In the genomic region with DNA sequence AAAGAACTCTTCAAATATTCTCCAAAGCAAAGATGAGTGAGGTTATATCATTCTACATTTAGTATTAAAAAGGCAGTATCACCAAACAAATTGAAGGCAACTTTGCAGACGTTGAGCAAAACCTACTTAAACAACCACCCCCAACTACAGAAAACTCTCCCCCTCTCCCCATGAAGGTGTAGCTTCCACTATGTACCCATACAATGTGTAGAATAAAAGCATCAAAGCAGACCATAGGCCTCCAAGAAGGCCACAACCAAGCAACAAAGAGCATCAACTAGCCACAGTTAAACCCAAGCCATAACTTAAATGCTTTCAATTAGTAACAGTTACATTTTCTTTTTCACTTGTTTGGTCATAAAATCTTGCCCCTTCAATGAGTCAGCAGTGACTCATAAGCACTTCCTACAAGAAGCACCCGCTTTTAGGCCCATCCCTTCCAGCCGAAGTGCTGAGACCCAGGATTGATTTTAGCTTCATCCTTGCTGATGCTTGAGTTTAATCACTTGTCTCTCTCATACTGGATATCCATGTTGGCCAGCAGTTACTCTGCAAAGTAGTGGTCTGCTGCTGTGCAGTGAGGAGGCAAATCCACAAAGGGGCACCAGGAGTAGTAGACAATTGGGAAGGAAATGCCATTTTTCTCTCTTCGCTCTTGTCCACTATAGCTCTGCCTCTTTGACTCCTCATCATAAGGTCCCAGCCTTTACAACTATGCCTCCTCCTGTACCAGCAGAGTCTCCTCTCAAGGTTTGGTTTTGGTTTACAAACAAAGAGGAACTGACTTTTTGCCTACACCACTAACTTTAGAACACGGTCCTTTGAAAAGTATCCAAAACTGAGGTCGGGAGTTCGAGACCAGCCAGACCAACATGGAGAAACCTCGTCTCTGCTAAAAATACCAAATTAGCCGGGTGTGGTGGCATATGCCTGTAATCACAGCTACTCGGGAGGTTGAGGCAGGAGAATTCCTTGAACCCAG, we compare ENCODE assay signal across 9 cellular contexts. TPM values are rescaled to one million over a fixed set of nuclear protein-coding genes. Genes with fewer than 3 reads are reported as not detected.
DNase-seq lines count a peak whose midpoint lies in the region; ATAC-seq and TF ChIP-seq lines count a peak whose summit lies in the region.
"Had no signal": no experiment of that assay in that cellular context is flagged by ENCODE, and none has a peak within 500 bp of the region (broad histone marks: within the 10 kb centered on the region; RNA-seq: fewer than 3 reads in every experiment).

No MANE protein-coding gene starts in this region.

- no peak for TF ChIP-seq CTCF in omental fat pad (IDR thresholded peaks at IDR 0.05)
- no peak for TF ChIP-seq CTCF in glutamatergic neuron (IDR thresholded peaks at IDR 0.05; ENCODE audit: partially characterized antibody, unreplicated experiment)

- no peaks in the 10 kb centered on the region for H3K36me3 Mint-ChIP-seq in glutamatergic neuron (ENCODE audit: unreplicated experiment)

- H3K4me3 Mint-ChIP-seq in glutamatergic neuron (ENCODE audit: unreplicated experiment): no peak overlapping the region
- H3K4me3 Mint-ChIP-seq: B cell had no signal

- peak; percentile 36 for DNase-seq in SKM-1 treated with dmso at 0.1 percent for 144 hours (lab: John Stamatoyannopoulos, UW; ENCODE audit: unreplicated experiment)
- DNase-seq in SKM-1 (lab: John Stamatoyannopoulos, UW; ENCODE audit: unreplicated experiment): no peak
- peak; percentile 64 for DNase-seq in NOMO-1 treated with dmso at 0.1 percent for 144 hours (lab: John Stamatoyannopoulos, UW; ENCODE audit: unreplicated experiment)
- peak; percentile 80 for DNase-seq in astrocyte of the hippocampus (ENCODE audit: low read depth, low spot score)
- no peak for DNase-seq in omental fat pad (ENCODE audit: low spot score)
- no peak for DNase-seq in glutamatergic neuron
- no peak for DNase-seq in NCI-H69 (lab: John Stamatoyannopoulos, UW)

- ATAC-seq in HG02678 (IDR thresholded peaks at IDR 0.05; ENCODE audit: unreplicated experiment) (peak; percentile 79), omental fat pad (ENCODE audit: low FRiP score) (peak; percentile 37)

- H3K27ac Mint-ChIP-seq in glutamatergic neuron (ENCODE audit: unreplicated experiment): no peak overlapping the region
- H3K27ac Mint-ChIP-seq: B cell had no signal

- H3K9me3 Mint-ChIP-seq in glutamatergic neuron (ENCODE audit: unreplicated experiment): no peaks in the 10 kb centered on the region

- H3K27me3 Mint-ChIP-seq in glutamatergic neuron (ENCODE audit: unreplicated experiment): no peaks in the 10 kb centered on the region
- H3K27me3 Mint-ChIP-seq: B cell had no signal

- H3K4me1 Mint-ChIP-seq in glutamatergic neuron (ENCODE audit: low read depth, unreplicated experiment): peaks cover 2% of the 10 kb centered on the region

RNA-seq across cellular contexts. Expression of a gene that starts 8.4 kb away (rescaled TPM):
- total RNA-seq in omental fat pad: 10 to 100 TPM; 32.7 to 80.6 (median 44.0) TPM
- 34.2 TPM for total RNA-seq in glutamatergic neuron (ENCODE audit: unreplicated experiment)

Comparison
In these comparisons a context has a peak if more than half of its experiments do, and no peak if none do; other contexts are left out.
1. DNase-seq: peak in SKM-1 treated with dmso at 0.1 percent for 144 hours (single experiment), NOMO-1 treated with dmso at 0.1 percent for 144 hours (single experiment) and astrocyte of the hippocampus (single experiment); none in SKM-1 (single experiment), omental fat pad (single experiment), glutamatergic neuron (single experiment) and NCI-H69 (single experiment).